In genomic region chr4:157896726-157897125, GRCh38 we compare ENCODE assay signal across 31 cellular contexts.
"Had no signal": no experiment of that assay in that cellular context is flagged by ENCODE, and none has a peak within 500 bp of the region (broad histone marks: within the 10 kb centered on the region; RNA-seq: fewer than 3 reads in every experiment).

No MANE protein-coding gene starts in this region.

- H3K9me3 Mint-ChIP-seq: activated CD4-positive, alpha-beta T cell treated with anti-CD3 and anti-CD28 coated beads, Interleukin-2, amount 10 ng/mL, durations not matched to agents 7 days and 5 days; activated naive CD8-positive, alpha-beta T cell treated with anti-CD3 and anti-CD28 coated beads, Interleukin-2, amount 10 ng/mL, durations not matched to agents 7 days and 5 days; activated T-helper 2 cell treated with anti-CD3 and anti-CD28 coated beads, Interferon-gamma antibody, Interleukin-2, Interleukin-4, amounts not matched to agents 10 μg/mL and 5 μg/mL and 100 μg/mL, durations not matched to agents 14 hours and 24 hours and 36 hours; T-helper 1 cell treated with Interleukin-12 subunit alpha and Interleukin-12 subunit beta and Interleukin-4 antibody, amounts not matched to agents 30 μg/mL and 1 μg/mL, for 36 hours; T-helper 2 cell treated with Interferon-gamma antibody and Interleukin-4, amounts not matched to agents 5 μg/mL and 100 μg/mL, for 36 hours had no signal

- H3K27ac ChIP-seq: ascending aorta, cardiac muscle cell, Peyer's patch, SJSA1 had no signal

- H3K9ac ChIP-seq: SK-N-SH had no signal

- H3K36me3 Mint-ChIP-seq: activated naive CD4-positive, alpha-beta T cell treated with anti-CD3 and anti-CD28 coated beads, Interleukin-2, amount 50 U/mL, for 24 hours; activated naive CD8-positive, alpha-beta T cell treated with anti-CD3 and anti-CD28 coated beads, Interleukin-2, amount 10 ng/mL, durations not matched to agents 7 days and 5 days had no signal

- H3K27ac Mint-ChIP-seq: activated CD4-positive, alpha-beta T cell treated with anti-CD3 and anti-CD28 coated beads for 36 hours; activated CD4-positive, alpha-beta T cell treated with anti-CD3 and anti-CD28 coated beads, Interleukin-2, amount 10 ng/mL, durations not matched to agents 7 days and 5 days; activated CD8-positive, alpha-beta T cell treated with anti-CD3 and anti-CD28 coated beads, Interleukin-2, amount 10 ng/mL, durations not matched to agents 7 days and 5 days; activated naive CD4-positive, alpha-beta T cell treated with anti-CD3 and anti-CD28 coated beads, Interleukin-2, amount 50 U/mL, for 24 hours; activated naive CD8-positive, alpha-beta T cell treated with anti-CD3 and anti-CD28 coated beads, Interleukin-2, amount 10 ng/mL, durations not matched to agents 7 days and 5 days; activated T-cell treated with anti-CD3 and anti-CD28 coated beads, Interleukin-2, amount 50 U/mL, for 24 hours; activated T-helper 2 cell treated with anti-CD3 and anti-CD28 coated beads, Interferon-gamma antibody, Interleukin-2, Interleukin-4, amounts not matched to agents 10 μg/mL and 5 μg/mL and 100 μg/mL, durations not matched to agents 14 hours and 24 hours and 36 hours; T-helper 1 cell treated with Interleukin-12 subunit alpha and Interleukin-12 subunit beta and Interleukin-4 antibody, amounts not matched to agents 30 μg/mL and 1 μg/mL, for 36 hours; T-helper 2 cell treated with Interferon-gamma antibody and Interleukin-4, amounts not matched to agents 5 μg/mL and 100 μg/mL, for 36 hours had no signal

- H3K36me3 ChIP-seq: ascending aorta, cardiac muscle cell, Peyer's patch, SJSA1 had no signal

- H3K9me3 ChIP-seq: ascending aorta, Peyer's patch, SJSA1, SK-N-SH had no signal

- FAIRE-seq: K562, TTC549 had no signal

- H3K4me1 ChIP-seq: ascending aorta, Peyer's patch, SJSA1 had no signal

- H3K4me1 Mint-ChIP-seq: activated CD4-positive, alpha-beta T cell treated with anti-CD3 and anti-CD28 coated beads for 36 hours; activated CD4-positive, alpha-beta T cell treated with anti-CD3 and anti-CD28 coated beads, Interleukin-2, amount 10 ng/mL, durations not matched to agents 7 days and 5 days; activated naive CD4-positive, alpha-beta T cell treated with anti-CD3 and anti-CD28 coated beads, Interleukin-2, amount 50 U/mL, for 24 hours; activated naive CD8-positive, alpha-beta T cell treated with anti-CD3 and anti-CD28 coated beads, Interleukin-2, amount 10 ng/mL, durations not matched to agents 7 days and 5 days; central memory CD8-positive, alpha-beta T cell had no signal

- H3K4me2 ChIP-seq: SK-N-SH had no signal

- H3K4me3 Mint-ChIP-seq: activated CD4-positive, alpha-beta T cell treated with anti-CD3 and anti-CD28 coated beads for 36 hours; activated CD4-positive, alpha-beta T cell treated with anti-CD3 and anti-CD28 coated beads, Interleukin-2, amount 10 ng/mL, durations not matched to agents 7 days and 5 days; activated CD8-positive, alpha-beta T cell treated with anti-CD3 and anti-CD28 coated beads, Interleukin-2, amount 10 ng/mL, durations not matched to agents 7 days and 5 days; activated naive CD4-positive, alpha-beta T cell treated with anti-CD3 and anti-CD28 coated beads, Interleukin-2, amount 50 U/mL, for 24 hours; activated naive CD8-positive, alpha-beta T cell treated with anti-CD3 and anti-CD28 coated beads, Interleukin-2, amount 10 ng/mL, durations not matched to agents 7 days and 5 days; activated T-cell treated with anti-CD3 and anti-CD28 coated beads, Interleukin-2, amount 50 U/mL, for 24 hours; central memory CD8-positive, alpha-beta T cell; T-helper 1 cell treated with Interleukin-12 subunit alpha and Interleukin-12 subunit beta and Interleukin-4 antibody, amounts not matched to agents 30 μg/mL and 1 μg/mL, for 36 hours; T-helper 2 cell treated with Interferon-gamma antibody and Interleukin-4, amounts not matched to agents 5 μg/mL and 100 μg/mL, for 36 hours had no signal

- H3K27me3 ChIP-seq: ascending aorta, cardiac muscle cell, Peyer's patch had no signal

- ATAC-seq: activated CD4-positive, alpha-beta T cell treated with anti-CD3 and anti-CD28 coated beads for 36 hours; activated CD4-positive, CD25-positive, alpha-beta regulatory T cell treated with anti-CD3 and anti-CD28 coated beads, Interleukin-2, amount 50 U/mL, for 24 hours; activated CD8-positive, alpha-beta T cell treated with anti-CD3 and anti-CD28 coated beads, Interleukin-2, amount 10 ng/mL, durations not matched to agents 7 days and 5 days; K562; PC-3 had no signal

- H3K27me3 Mint-ChIP-seq: activated CD4-positive, alpha-beta T cell treated with anti-CD3 and anti-CD28 coated beads for 36 hours; activated CD4-positive, alpha-beta T cell treated with anti-CD3 and anti-CD28 coated beads, Interleukin-2, amount 10 ng/mL, durations not matched to agents 7 days and 5 days; activated naive CD4-positive, alpha-beta T cell treated with anti-CD3 and anti-CD28 coated beads, Interleukin-2, amount 50 U/mL, for 24 hours; activated naive CD8-positive, alpha-beta T cell treated with anti-CD3 and anti-CD28 coated beads, Interleukin-2, amount 10 ng/mL, durations not matched to agents 7 days and 5 days; activated T-cell treated with anti-CD3 and anti-CD28 coated beads, Interleukin-2, amount 50 U/mL, for 24 hours; central memory CD8-positive, alpha-beta T cell had no signal

- H3K4me3 ChIP-seq: ascending aorta, cardiac muscle cell, K562, Peyer's patch, SJSA1 had no signal

- DNase-seq: activated CD4-positive, alpha-beta T cell treated with anti-CD3 and anti-CD28 coated beads for 36 hours; activated CD4-positive, alpha-beta T cell treated with anti-CD3 and anti-CD28 coated beads, Interleukin-2, amount 10 ng/mL, durations not matched to agents 7 days and 5 days; activated CD4-positive, alpha-beta T cell treated with anti-CD3 and anti-CD28 coated beads, Interleukin-2, amount 50 U/mL, for 48 hours; activated CD8-positive, alpha-beta T cell treated with anti-CD3 and anti-CD28 coated beads, Interleukin-2, amount 10 ng/mL, durations not matched to agents 7 days and 5 days; activated gamma-delta T cell; activated naive CD4-positive, alpha-beta T cell treated with Interleukin-2 at 50 U/mL for 16 hours; activated naive CD8-positive, alpha-beta T cell treated with anti-CD3 and anti-CD28 coated beads, Interleukin-2, amount 10 ng/mL, durations not matched to agents 7 days and 5 days; activated T-cell treated with anti-CD3 and anti-CD28 coated beads, Interleukin-2, amount 50 U/mL, for 24 hours; amygdala; NCI-H1092 treated with DMSO at 0.1 percent for 48 hours; NCI-H1694; NCI-H1930; NCI-H2081 treated with DMSO at 0.1 percent for 48 hours; NCI-H345; NCI-H526; PC-3; Peyer's patch; RPMI8226; SHP77 treated with DMSO at 0.1 percent for 48 hours; SK-N-SH had no signal
